ENCODE assay signal across 23 cellular contexts in genomic region chr10:15451137-15452094, GRCh38.
"Had no signal": no experiment of that assay in that cellular context is flagged by ENCODE, and none has a peak within 500 bp of the region (broad histone marks: within the 10 kb centered on the region; RNA-seq: fewer than 3 reads in every experiment).

No MANE protein-coding gene starts in this region.

- H3K4me3 ChIP-seq: breast epithelium, gastrocnemius medialis, heart right ventricle, left lung, mucosa of descending colon, thyroid gland had no signal

- H3K27me3 ChIP-seq: breast epithelium, gastrocnemius medialis, thyroid gland had no signal

- H3K27ac ChIP-seq: breast epithelium, epithelial cell of prostate, gastrocnemius medialis, heart right ventricle, left lung, neutrophil, thyroid gland had no signal

- H3K4me1 ChIP-seq: breast epithelium, gastrocnemius medialis, heart right ventricle, left lung, thyroid gland had no signal

- ATAC-seq: activated naive CD8-positive, alpha-beta T cell treated with anti-CD3 and anti-CD28 coated beads, Interleukin-2, amount 50 U/mL, for 24 hours; activated T-helper 17 cell treated with anti-CD3 and anti-CD28 coated beads, Interleukin-2, amount 50 U/mL, for 72 hours; effector memory CD8-positive, alpha-beta T cell; gastrocnemius medialis; heart right ventricle; left lung; mucosa of descending colon; naive thymus-derived CD4-positive, alpha-beta T cell; stimulated activated effector memory CD8-positive, alpha-beta T cell treated with anti-CD3 and anti-CD28 coated beads, Interleukin-12 subunit alpha, Interleukin-12 subunit beta, amount 100 ng/mL, for 72 hours; T-helper 17 cell had no signal

- H3K9me3 ChIP-seq: breast epithelium, gastrocnemius medialis, heart right ventricle, left lung, mucosa of descending colon, neutrophil, thyroid gland had no signal

- DNase-seq: activated CD4-positive, alpha-beta T cell treated with anti-CD3 and anti-CD28 coated beads for 1 hour; activated CD4-positive, alpha-beta T cell treated with anti-CD3 and anti-CD28 coated beads, Interleukin-2, amount 50 U/mL, for 4 hours; activated naive CD4-positive, alpha-beta T cell treated with anti-CD3 and anti-CD28 coated beads for 36 hours; activated naive CD8-positive, alpha-beta T cell treated with anti-CD3 and anti-CD28 coated beads, Interleukin-2, amount 50 U/mL, for 24 hours; activated T-cell treated with anti-CD3 and anti-CD28 coated beads for 4 hours; aorta; dermis blood vessel endothelial cell; effector memory CD8-positive, alpha-beta T cell; gastrocnemius medialis; heart right ventricle; islet precursor cell; left lung; mammary epithelial cell; mucosa of descending colon; naive thymus-derived CD4-positive, alpha-beta T cell; retina; T-helper 17 cell; thyroid gland had no signal

- H3K36me3 ChIP-seq: breast epithelium, gastrocnemius medialis, heart right ventricle, left lung, neutrophil, thyroid gland had no signal
